8 cellular contexts compared by ENCODE assay signal in the genomic region with DNA sequence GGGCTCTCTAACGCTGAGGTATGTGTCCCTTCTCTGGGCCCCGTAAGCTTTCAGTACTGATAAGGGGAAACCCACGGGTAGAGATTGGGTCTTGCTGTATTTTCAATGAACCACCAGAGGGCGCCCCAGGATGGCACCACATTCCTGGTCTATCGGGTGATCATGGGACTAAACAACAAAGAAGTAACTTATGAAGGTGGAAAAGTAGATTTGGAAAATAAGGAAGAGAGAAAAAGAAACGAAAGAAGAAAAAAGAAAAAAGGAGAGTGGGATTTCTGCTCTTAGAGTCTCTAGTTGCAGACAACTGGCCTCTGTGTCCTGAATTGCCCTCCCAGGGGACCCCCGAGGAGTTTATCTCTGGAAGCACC.
DNase-seq lines count a peak whose midpoint lies in the region; ATAC-seq and TF ChIP-seq lines count a peak whose summit lies in the region.

No MANE protein-coding gene starts in this region.

- H4K20me1 ChIP-seq in PC-3 (ENCODE audit: low read length) (no peaks in the 10 kb centered on the region), neural cell (ENCODE audit: insufficient read depth) (no peaks in the 10 kb centered on the region)

- TF ChIP-seq EP300 in neural cell (conservative IDR thresholded peaks at IDR 0.05; ENCODE audit: poor library complexity, severe bottlenecking) = no peak

- peak; percentile 95 for TF ChIP-seq RAD21 in neural cell (conservative IDR thresholded peaks at IDR 0.05)

- POLR2A ChIA-PET in PC-3 (lab: Charles Lee; ENCODE audit: unreplicated experiment) = interaction anchor here (0.6 kb wide), 1 partner anchor 486 kb away, joined by 6 read pairs; no protein-coding TSS in a partner anchor

- H3K9ac ChIP-seq in PC-3 (ENCODE audit: low read length) (no peak overlapping the region), neural cell (ENCODE audit: low read length) (peak overlapping the region; percentile 60)

- peaks cover 36% of the 10 kb centered on the region for H3K4me1 ChIP-seq in PC-3 (ENCODE audit: insufficient read depth, low read length)

- BruUV-seq in PC-3 (replicated peaks; lab: Mats Ljungman, UMichigan) = no TSS peak

- no peaks in the 10 kb centered on the region for H3K4me1 Mint-ChIP-seq in activated T-cell treated with anti-CD3 and anti-CD28 coated beads, Interleukin-2, amount 50 U/mL, for 4 hours (ENCODE audit: low read depth)

- no peaks in the 10 kb centered on the region for H3K9me2 ChIP-seq in PC-3 (replicated peaks; ENCODE audit: low read length)
- H3K9me2 ChIP-seq in neural cell (ENCODE audit: insufficient read depth, low read length) = no peaks in the 10 kb centered on the region

- H3K27ac ChIP-seq in PC-3 (ENCODE audit: low read length) (peak overlapping the region; percentile 8; the same call in 1 of the 2 replicates), neural cell (ENCODE audit: low read length) (peak overlapping the region; percentile 86), substantia nigra (ENCODE audit: low read depth, low read length, poor library complexity, severe bottlenecking) (no peak overlapping the region)

- H2AFZ ChIP-seq in PC-3 (ENCODE audit: low read length) (0 out of 2 replicates have a peak overlapping the region, but pooled peaks have one; percentile 24), neural cell (ENCODE audit: low read depth, low read length) (no peak overlapping the region)

- H3K4me2 ChIP-seq in PC-3 (ENCODE audit: low read length) = peak overlapping the region; percentile 67
- peak overlapping the region; percentile 42 for H3K4me2 ChIP-seq in neural cell (ENCODE audit: low read length)

- intact Hi-C loops in PC-3 (cut with micrococcal nuclease) = loop anchor here (1.0 to 10.0 kb wide), 6 partner anchors 77 to 760 kb away; no protein-coding TSS in a partner anchor

- ATAC-seq in GM21576 (IDR thresholded peaks at IDR 0.05; ENCODE audit: unreplicated experiment) (peak; percentile 83), PC-3 (peak; percentile 78)
- peak; percentile 96 to 97 for ATAC-seq in activated T-cell treated with anti-CD3 and anti-CD28 coated beads, Interleukin-2, amount 50 U/mL, for 4 hours

- H3K4me3 ChIP-seq in PC-3 (ENCODE audit: low read length) (peak overlapping the region; percentile 41; the same call in 1 of the 2 replicates), fibroblast of mammary gland (ENCODE audit: control insufficient read depth, low read depth, low read length) (no peak overlapping the region), neural cell (ENCODE audit: low read length) (peak overlapping the region; percentile 52)

- H3K4me3 Mint-ChIP-seq in activated T-cell treated with anti-CD3 and anti-CD28 coated beads, Interleukin-2, amount 50 U/mL, for 4 hours = no peak overlapping the region

- no peaks in the 10 kb centered on the region for H3K27me3 Mint-ChIP-seq in activated T-cell treated with anti-CD3 and anti-CD28 coated beads, Interleukin-2, amount 50 U/mL, for 4 hours (ENCODE audit: low read depth)

- peak; percentile 77 for DNase-seq in Daoy (ENCODE audit: low read depth)
- DNase-seq in HuH-7 (ENCODE audit: low spot score) = peak; percentile 78
- peak; percentile 83 for DNase-seq in PC-3
- DNase-seq in activated T-cell treated with anti-CD3 and anti-CD28 coated beads, Interleukin-2, amount 50 U/mL, for 4 hours = peak; percentile 81
- peak; percentile 74 for DNase-seq in fibroblast of mammary gland (ENCODE audit: low read depth)
- peak in 46 of 49 donors; percentile 14 to 85 (median 69) for DNase-seq in substantia nigra (lab: John Stamatoyannopoulos, UW)

- no peaks in the 10 kb centered on the region for H3K79me2 ChIP-seq in PC-3 (ENCODE audit: low read length)
- no peaks in the 10 kb centered on the region for H3K79me2 ChIP-seq in neural cell (replicated peaks; ENCODE audit: insufficient read depth, low read length)

- H3K9me3 Mint-ChIP-seq in activated T-cell treated with anti-CD3 and anti-CD28 coated beads, Interleukin-2, amount 50 U/mL, for 4 hours = no peaks in the 10 kb centered on the region

- H3K36me3 Mint-ChIP-seq in activated T-cell treated with anti-CD3 and anti-CD28 coated beads, Interleukin-2, amount 50 U/mL, for 4 hours (ENCODE audit: insufficient read depth) = peaks cover 7% of the 10 kb centered on the region

- CTCF ChIA-PET in PC-3 (lab: Charles Lee) = interaction anchor here (0.6 to 1.1 kb wide), 3 partner anchors 8 to 191 kb away, joined by 3 to 17 read pairs (median 8); no protein-coding TSS in a partner anchor

- H3F3A ChIP-seq in PC-3 (ENCODE audit: low read length, unreplicated experiment) = no peaks in the 10 kb centered on the region
- no peaks in the 10 kb centered on the region for H3F3A ChIP-seq in neural cell (ENCODE audit: insufficient read depth, low read length, poor library complexity, severe bottlenecking)

- H3K36me3 ChIP-seq in PC-3 (ENCODE audit: low read depth, low read length) = no peaks in the 10 kb centered on the region
- H3K36me3 ChIP-seq in neural cell (ENCODE audit: insufficient read depth, low read length) = no peaks in the 10 kb centered on the region

- TF ChIP-seq CTCF in PC-3 (conservative IDR thresholded peaks at IDR 0.05; ENCODE audit: low read depth, low read length) (peak; percentile 95), fibroblast of mammary gland (conservative IDR thresholded peaks at IDR 0.05; ENCODE audit: control insufficient read depth, insufficient read depth, low read depth, low read length) (peak; percentile 78), neural cell (IDR thresholded peaks at IDR 0.05; ENCODE audit: poor library complexity, severe bottlenecking) (peak; percentile 92)

- H3K27me3 ChIP-seq in PC-3 (ENCODE audit: low read length) = no peaks in the 10 kb centered on the region
- H3K27me3 ChIP-seq in neural cell (ENCODE audit: insufficient read depth, low read depth, low read length) = no peaks in the 10 kb centered on the region

- H3K9me3 ChIP-seq in PC-3 (ENCODE audit: low read length) = no peaks in the 10 kb centered on the region
- H3K9me3 ChIP-seq in neural cell (ENCODE audit: low read length) = no peaks in the 10 kb centered on the region

TF ChIP-seq in neural cell, 6 proteins besides CTCF, POLR2A, EP300 and RAD21:
- peak; percentile 93 for TF ChIP-seq SMC3 (conservative IDR thresholded peaks at IDR 0.05; ENCODE audit: poor library complexity)
- TF ChIP-seq, protein P1, sequence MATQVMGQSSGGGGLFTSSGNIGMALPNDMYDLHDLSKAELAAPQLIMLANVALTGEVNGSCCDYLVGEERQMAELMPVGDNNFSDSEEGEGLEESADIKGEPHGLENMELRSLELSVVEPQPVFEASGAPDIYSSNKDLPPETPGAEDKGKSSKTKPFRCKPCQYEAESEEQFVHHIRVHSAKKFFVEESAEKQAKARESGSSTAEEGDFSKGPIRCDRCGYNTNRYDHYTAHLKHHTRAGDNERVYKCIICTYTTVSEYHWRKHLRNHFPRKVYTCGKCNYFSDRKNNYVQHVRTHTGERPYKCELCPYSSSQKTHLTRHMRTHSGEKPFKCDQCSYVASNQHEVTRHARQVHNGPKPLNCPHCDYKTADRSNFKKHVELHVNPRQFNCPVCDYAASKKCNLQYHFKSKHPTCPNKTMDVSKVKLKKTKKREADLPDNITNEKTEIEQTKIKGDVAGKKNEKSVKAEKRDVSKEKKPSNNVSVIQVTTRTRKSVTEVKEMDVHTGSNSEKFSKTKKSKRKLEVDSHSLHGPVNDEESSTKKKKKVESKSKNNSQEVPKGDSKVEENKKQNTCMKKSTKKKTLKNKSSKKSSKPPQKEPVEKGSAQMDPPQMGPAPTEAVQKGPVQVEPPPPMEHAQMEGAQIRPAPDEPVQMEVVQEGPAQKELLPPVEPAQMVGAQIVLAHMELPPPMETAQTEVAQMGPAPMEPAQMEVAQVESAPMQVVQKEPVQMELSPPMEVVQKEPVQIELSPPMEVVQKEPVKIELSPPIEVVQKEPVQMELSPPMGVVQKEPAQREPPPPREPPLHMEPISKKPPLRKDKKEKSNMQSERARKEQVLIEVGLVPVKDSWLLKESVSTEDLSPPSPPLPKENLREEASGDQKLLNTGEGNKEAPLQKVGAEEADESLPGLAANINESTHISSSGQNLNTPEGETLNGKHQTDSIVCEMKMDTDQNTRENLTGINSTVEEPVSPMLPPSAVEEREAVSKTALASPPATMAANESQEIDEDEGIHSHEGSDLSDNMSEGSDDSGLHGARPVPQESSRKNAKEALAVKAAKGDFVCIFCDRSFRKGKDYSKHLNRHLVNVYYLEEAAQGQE (IDR thresholded peaks at IDR 0.05; ENCODE audit: borderline replicate concordance) = no peak
